In genomic region chr5:80722916-80723315, GRCh38 we compare ENCODE assay signal across 28 cellular contexts.
"Had no signal": no experiment of that assay in that cellular context is flagged by ENCODE, and none has a peak within 500 bp of the region (broad histone marks: within the 10 kb centered on the region; RNA-seq: fewer than 3 reads in every experiment).

No MANE protein-coding gene starts in this region.

- FAIRE-seq: colon, endometrium, endothelial cell of umbilical vein had no signal

- H2AFZ ChIP-seq: hepatocyte had no signal

- H3K4me2 ChIP-seq: hepatocyte had no signal

- H3K27ac ChIP-seq: colonic mucosa, coronary artery, dorsolateral prefrontal cortex, epithelial cell of prostate, esophagus muscularis mucosa, esophagus squamous epithelium, foreskin keratinocyte, gastrocnemius medialis, gastroesophageal sphincter, heart left ventricle, heart right ventricle, hepatocyte had no signal

- H3K4me3 ChIP-seq: colonic mucosa, coronary artery, dorsolateral prefrontal cortex, esophagus muscularis mucosa, esophagus squamous epithelium, gastrocnemius medialis, gastroesophageal sphincter, heart left ventricle, heart right ventricle, hepatocyte had no signal

- ATAC-seq: effector memory CD8-positive, alpha-beta T cell; esophagus mucosa; foreskin keratinocyte; gastrocnemius medialis; gastroesophageal sphincter; heart left ventricle; heart right ventricle had no signal

- H3K4me1 ChIP-seq: colonic mucosa, esophagus muscularis mucosa, esophagus squamous epithelium, foreskin keratinocyte, gastrocnemius medialis, gastroesophageal sphincter, heart left ventricle, heart right ventricle had no signal

- H3K36me3 ChIP-seq: colonic mucosa had no signal

- H3K79me2 ChIP-seq: hepatocyte had no signal

- DNase-seq: colonic mucosa; cortex of kidney; dermis blood vessel endothelial cell; dorsolateral prefrontal cortex; effector CD4-positive, alpha-beta T cell; effector CD8-positive, alpha-beta T cell; effector memory CD4-positive, alpha-beta T cell; effector memory CD8-positive, alpha-beta T cell; endodermal cell; erythroblast; esophagus squamous epithelium; foreskin fibroblast; foreskin keratinocyte; foreskin melanocyte; gastrocnemius medialis; glutamatergic neuron; head of caudate nucleus; heart left ventricle; heart right ventricle had no signal

- H3K27me3 ChIP-seq: colonic mucosa, dorsolateral prefrontal cortex, esophagus muscularis mucosa, esophagus squamous epithelium, foreskin keratinocyte, gastrocnemius medialis, gastroesophageal sphincter, heart left ventricle, heart right ventricle, hepatocyte had no signal

- H3K9me3 ChIP-seq: colonic mucosa, esophagus squamous epithelium, gastrocnemius medialis, gastroesophageal sphincter had no signal
